Comparison of ENCODE assay signal across 28 cellular contexts in genomic region chr19:7458675-7459074, GRCh38.
"Had no signal": no experiment of that assay in that cellular context is flagged by ENCODE, and none has a peak within 500 bp of the region (broad histone marks: within the 10 kb centered on the region; RNA-seq: fewer than 3 reads in every experiment).

No MANE protein-coding gene starts in this region.

- H3K27ac ChIP-seq: body of pancreas, cardiac muscle cell, coronary artery, dorsolateral prefrontal cortex had no signal

- H3K4me3 ChIP-seq: body of pancreas, cardiac muscle cell, coronary artery, dorsolateral prefrontal cortex had no signal

- H3K4me1 Mint-ChIP-seq: activated CD4-positive, alpha-beta T cell treated with anti-CD3 and anti-CD28 coated beads, Interleukin-2, amount 10 ng/mL, durations not matched to agents 24 days and 14 days; endodermal cell had no signal

- H3K27ac Mint-ChIP-seq: activated CD4-positive, alpha-beta memory T cell treated with anti-CD3 and anti-CD28 coated beads for 36 hours; activated CD4-positive, alpha-beta T cell treated with anti-CD3 and anti-CD28 coated beads for 36 hours; activated CD4-positive, alpha-beta T cell treated with anti-CD3 and anti-CD28 coated beads, Interleukin-2, amount 10 ng/mL, durations not matched to agents 24 days and 14 days; activated CD8-positive, alpha-beta T cell treated with anti-CD3 and anti-CD28 coated beads, Interleukin-2, amount 10 ng/mL, durations not matched to agents 7 days and 5 days; activated naive CD4-positive, alpha-beta T cell treated with anti-CD3 and anti-CD28 coated beads for 36 hours; activated T-helper 1 cell treated with anti-CD3 and anti-CD28 coated beads, Interleukin-12 subunit alpha, Interleukin-12 subunit beta, Interleukin-2, Interleukin-4 antibody, amounts not matched to agents 30 ng/mL and 10 ng/mL and 1 ng/mL, durations not matched to agents 14 hours and 24 hours and 36 hours; activated T-helper 2 cell treated with anti-CD3 and anti-CD28 coated beads, Interferon-gamma antibody, Interleukin-2, Interleukin-4, amounts not matched to agents 10 μg/mL and 5 μg/mL and 100 μg/mL, durations not matched to agents 14 hours and 24 hours and 36 hours; dendritic cell treated with granulocyte-macrophage colony-stimulating factor and Interleukin-4, amounts not matched to agents 40 ng/mL and 50 ng/mL, for 4 days had no signal

- H3K9me3 ChIP-seq: body of pancreas had no signal

- H3K27me3 Mint-ChIP-seq: activated CD4-positive, alpha-beta memory T cell treated with anti-CD3 and anti-CD28 coated beads for 36 hours; activated CD4-positive, alpha-beta T cell treated with anti-CD3 and anti-CD28 coated beads for 36 hours; activated CD4-positive, alpha-beta T cell treated with anti-CD3 and anti-CD28 coated beads, Interleukin-2, amount 10 ng/mL, durations not matched to agents 24 days and 14 days; activated naive CD8-positive, alpha-beta T cell; dendritic cell treated with granulocyte-macrophage colony-stimulating factor and Interleukin-4, amounts not matched to agents 40 ng/mL and 50 ng/mL, for 4 days had no signal

- H3K4me1 ChIP-seq: body of pancreas had no signal

- ATAC-seq: activated CD4-positive, alpha-beta T cell treated with anti-CD3 and anti-CD28 coated beads for 36 hours; activated CD8-positive, alpha-beta T cell treated with anti-CD3 and anti-CD28 coated beads, Interleukin-2, amount 10 ng/mL, durations not matched to agents 7 days and 5 days; body of pancreas; esophagus mucosa had no signal

- DNase-seq: activated CD4-positive, alpha-beta memory T cell treated with anti-CD3 and anti-CD28 coated beads for 36 hours; activated CD4-positive, alpha-beta T cell treated with anti-CD3 and anti-CD28 coated beads for 36 hours; activated CD4-positive, alpha-beta T cell treated with anti-CD3 and anti-CD28 coated beads, Interleukin-2, amount 10 ng/mL, durations not matched to agents 24 days and 14 days; activated CD4-positive, CD25-positive, alpha-beta regulatory T cell; activated CD4-positive, CD25-positive, alpha-beta regulatory T cell treated with anti-CD3 and anti-CD28 coated beads, Interleukin-2, amount 50 U/mL, for 72 hours; activated CD8-positive, alpha-beta memory T cell treated with anti-CD3 and anti-CD28 coated beads, Interleukin-2, amount 50 U/mL, for 48 hours; activated CD8-positive, alpha-beta T cell treated with anti-CD3 and anti-CD28 coated beads, Interleukin-2, amount 10 ng/mL, durations not matched to agents 7 days and 5 days; activated effector memory CD4-positive, alpha-beta T cell treated with anti-CD3 and anti-CD28 coated beads, Interleukin-2, amount 50 U/mL, for 16 hours; activated naive CD4-positive, alpha-beta T cell treated with anti-CD3 and anti-CD28 coated beads for 36 hours; activated T-cell treated with anti-CD3 and anti-CD28 coated beads for 4 hours; activated T-cell treated with anti-CD3 and anti-CD28 coated beads, Interleukin-2, amount 50 U/mL, for 48 hours; amygdala; aorta; body of pancreas; central memory CD4-positive, alpha-beta T cell; dorsolateral prefrontal cortex; effector memory CD4-positive, alpha-beta T cell; endodermal cell; foreskin fibroblast; head of caudate nucleus; T-helper 2 cell had no signal

- H3K9me3 Mint-ChIP-seq: activated CD4-positive, alpha-beta memory T cell treated with anti-CD3 and anti-CD28 coated beads for 36 hours; activated CD4-positive, alpha-beta T cell treated with anti-CD3 and anti-CD28 coated beads, Interleukin-2, amount 10 ng/mL, durations not matched to agents 24 days and 14 days; dendritic cell treated with granulocyte-macrophage colony-stimulating factor and Interleukin-4, amounts not matched to agents 40 ng/mL and 50 ng/mL, for 4 days had no signal

- H3K4me3 Mint-ChIP-seq: activated CD4-positive, alpha-beta memory T cell treated with anti-CD3 and anti-CD28 coated beads for 36 hours; activated CD4-positive, alpha-beta T cell treated with anti-CD3 and anti-CD28 coated beads for 36 hours; activated CD4-positive, alpha-beta T cell treated with anti-CD3 and anti-CD28 coated beads, Interleukin-2, amount 10 ng/mL, durations not matched to agents 24 days and 14 days; activated CD8-positive, alpha-beta T cell treated with anti-CD3 and anti-CD28 coated beads, Interleukin-2, amount 10 ng/mL, durations not matched to agents 7 days and 5 days; activated naive CD4-positive, alpha-beta T cell treated with anti-CD3 and anti-CD28 coated beads for 36 hours; activated naive CD8-positive, alpha-beta T cell; activated T-helper 1 cell treated with anti-CD3 and anti-CD28 coated beads, Interleukin-12 subunit alpha, Interleukin-12 subunit beta, Interleukin-2, Interleukin-4 antibody, amounts not matched to agents 30 ng/mL and 10 ng/mL and 1 ng/mL, durations not matched to agents 14 hours and 24 hours and 36 hours; dendritic cell treated with granulocyte-macrophage colony-stimulating factor and Interleukin-4, amounts not matched to agents 40 ng/mL and 50 ng/mL, for 4 days; endodermal cell had no signal

- H3K27me3 ChIP-seq: body of pancreas, cardiac muscle cell, dorsolateral prefrontal cortex had no signal
